8 cellular contexts compared by ENCODE assay signal in the genomic region with DNA sequence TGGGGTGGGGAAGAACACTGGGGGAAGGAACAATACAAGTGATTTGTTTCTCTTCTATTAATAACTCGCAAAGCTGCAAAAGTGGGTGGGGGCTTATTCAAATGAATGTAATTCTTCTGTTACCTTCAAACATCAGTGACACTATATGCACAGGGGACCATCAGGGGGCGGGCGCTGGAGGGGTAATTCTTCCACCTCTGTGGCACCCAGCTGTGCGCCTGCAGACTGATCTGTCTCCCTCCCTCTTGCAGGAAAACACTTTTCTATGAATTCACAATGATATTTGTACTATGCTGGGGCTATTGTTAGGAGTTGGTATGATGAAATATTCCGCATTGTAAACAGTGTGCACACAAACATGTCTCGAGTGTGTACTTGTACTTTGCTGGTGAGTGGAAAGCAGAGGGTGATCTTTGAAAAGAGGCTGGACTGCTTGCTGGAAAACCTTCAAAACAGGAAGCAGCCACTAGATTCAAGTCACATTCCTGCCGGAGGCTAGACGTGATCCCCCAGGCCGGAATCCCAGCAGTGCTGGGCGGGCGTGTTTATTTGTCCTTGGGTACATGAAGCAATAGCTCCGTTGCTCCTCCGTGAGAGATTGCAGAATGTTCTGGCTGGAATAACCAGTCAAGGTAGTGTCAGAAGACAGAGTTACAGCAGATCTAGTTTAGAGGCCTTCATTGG. TPM values are rescaled to one million over a fixed set of nuclear protein-coding genes. Genes with fewer than 3 reads are reported as not detected.
DNase-seq lines count a peak whose midpoint lies in the region; ATAC-seq, FAIRE-seq and TF ChIP-seq lines count a peak whose summit lies in the region.

No MANE protein-coding gene starts in this region.

- H3K27ac ChIP-seq in A673 (ENCODE audit: low read depth, low read length, poor library complexity, severe bottlenecking) (no peak overlapping the region), dorsolateral prefrontal cortex (peak overlapping the region in 38 of 59 donors; percentile 14 to 81 (median 63))

- TF ChIP-seq POLR2A in H54 (IDR thresholded peaks at IDR 0.05; ENCODE audit: low read depth, low read length): no peak

- POLR2A ChIA-PET in A673 (lab: Charles Lee; ENCODE audit: low non-redundant PET): no interaction called here

- H3K9me3 ChIP-seq in A673 (ENCODE audit: low read depth, low read length, poor library complexity, severe bottlenecking): no peaks in the 10 kb centered on the region

- no peak overlapping the region for H3K4me3 ChIP-seq in A673 (ENCODE audit: low read depth, low read length, poor library complexity, severe bottlenecking)
- H3K4me3 ChIP-seq in dorsolateral prefrontal cortex: peak overlapping the region in 18 of 59 donors; percentile 1 to 49 (median 26)

- ATAC-seq in HG03039 (IDR thresholded peaks at IDR 0.05; ENCODE audit: unreplicated experiment): no peak
- ATAC-seq in GM19035 (IDR thresholded peaks at IDR 0.05; ENCODE audit: unreplicated experiment): no peak

- no peak for FAIRE-seq in H54 (lab: Jason Lieb, UNC)

- no peaks in the 10 kb centered on the region for H3K36me3 ChIP-seq in A673 (ENCODE audit: insufficient read depth, low read length, poor library complexity, severe bottlenecking)

- intact Hi-C loops in A673 (cut with micrococcal nuclease; ENCODE audit: unreplicated experiment) (no loop called here), dorsolateral prefrontal cortex (cut with DNase I) (no loop called here)

- CTCF ChIA-PET in A673 (lab: Charles Lee): no interaction called here

- no TSS peak for BruUV-seq in A673 (replicated peaks; lab: Mats Ljungman, UMichigan)

- peaks cover 6% of the 10 kb centered on the region for H3K4me1 ChIP-seq in A673 (ENCODE audit: insufficient read depth, low read length, poor library complexity, severe bottlenecking)

- H3K27me3 ChIP-seq in A673 (replicated peaks; ENCODE audit: insufficient read depth, low read depth, low read length, poor library complexity) (no peaks in the 10 kb centered on the region), dorsolateral prefrontal cortex (no peaks in the 10 kb centered on the region)

- DNase-seq in A673 (ENCODE audit: low spot score): peak; percentile 30
- peak; percentile 32 for DNase-seq in NCI-H146 (lab: John Stamatoyannopoulos, UW)
- no peak for DNase-seq in dorsolateral prefrontal cortex
- peak; percentile 36 for DNase-seq in midbrain (lab: John Stamatoyannopoulos, UW)
- no peak for DNase-seq in SKM-1 (lab: John Stamatoyannopoulos, UW; ENCODE audit: unreplicated experiment)
- DNase-seq in H54 (ENCODE audit: insufficient read length, low spot score): no peak

- TF ChIP-seq CTCF in A673 (conservative IDR thresholded peaks at IDR 0.05; ENCODE audit: low read depth, low read length) (no peak), dorsolateral prefrontal cortex (IDR thresholded peaks at IDR 0.05 in 54 of 56, conservative IDR thresholded peaks at IDR 0.05 in 2 of 56; ENCODE audit: low read depth in 1 of 56, partially characterized antibody in 56 of 56) (no peak)

RNA-seq across cellular contexts. Expression of a gene that starts 15.8 kb away (rescaled TPM):
- total RNA-seq in A673 (2021) (24.9 and 33.2 TPM in 2 replicates), dorsolateral prefrontal cortex (100 to 1,000 TPM in 103 of 120 experiments, 10 to 100 TPM in 17; 73.1 to 211 (median 119) TPM)

Comparison
In these comparisons a context has a peak if more than half of its experiments do, and no peak if none do; other contexts are left out.
1. DNase-seq: peak in A673 (single experiment), NCI-H146 (single experiment) and midbrain (single experiment); none in dorsolateral prefrontal cortex (0 of 10), SKM-1 (single experiment) and H54 (single experiment).